Comparison of ENCODE assay signal across 7 cellular contexts in genomic region chr2:116319001-116319400, GRCh38.
"Had no signal": no experiment of that assay in that cellular context is flagged by ENCODE, and none has a peak within 500 bp of the region (broad histone marks: within the 10 kb centered on the region; RNA-seq: fewer than 3 reads in every experiment).

No MANE protein-coding gene starts in this region.

- ATAC-seq: HCT116, K562 had no signal

- DNase-seq: GOT3, H7, HFFc6, IMR-90, KG1 had no signal

- H3K4me3 ChIP-seq: K562 had no signal

- H3K4me3 Mint-ChIP-seq: HFFc6 had no signal

- H3K27ac Mint-ChIP-seq: HFFc6 had no signal
